1 cellular context compared by ENCODE assay signal in the genomic region with DNA sequence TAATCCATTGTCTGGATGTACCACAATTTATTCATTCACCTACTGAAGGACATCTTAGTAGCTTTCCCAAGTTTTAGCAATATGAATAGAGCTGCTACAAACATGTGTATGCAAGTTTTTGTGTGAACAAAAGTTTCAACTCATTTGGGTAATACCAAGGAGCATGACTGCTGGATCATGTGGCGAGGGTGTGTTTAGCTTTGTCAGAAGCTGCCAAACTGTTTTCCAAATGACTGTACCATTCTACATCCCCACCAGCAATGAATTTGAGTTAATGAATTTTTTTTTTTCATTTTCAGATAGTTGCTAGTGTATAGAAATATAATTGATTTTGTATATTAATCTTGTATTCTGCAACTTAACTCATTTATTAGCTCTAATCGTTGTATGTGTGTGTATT.
TF ChIP-seq lines count a peak whose summit lies in the region.

No MANE protein-coding gene starts in this region.

TF ChIP-seq in H1, 55 proteins besides CTCF, POLR2A, EP300 and RAD21:
- no peak for TF ChIP-seq TEAD4 (IDR thresholded peaks at IDR 0.05; ENCODE audit: low read depth, low read length)
- TF ChIP-seq RBBP5 (IDR thresholded peaks at IDR 0.05; ENCODE audit: borderline replicate concordance, low read depth, low read length), result no peak
- TF ChIP-seq, protein P1, sequence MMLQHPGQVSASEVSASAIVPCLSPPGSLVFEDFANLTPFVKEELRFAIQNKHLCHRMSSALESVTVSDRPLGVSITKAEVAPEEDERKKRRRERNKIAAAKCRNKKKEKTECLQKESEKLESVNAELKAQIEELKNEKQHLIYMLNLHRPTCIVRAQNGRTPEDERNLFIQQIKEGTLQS (IDR thresholded peaks at IDR 0.05; ENCODE audit: insufficient read depth, low read depth, low read length), result no peak
- TF ChIP-seq CHD2 (IDR thresholded peaks at IDR 0.05; ENCODE audit: low read length), result no peak
- TF ChIP-seq BRCA1 (IDR thresholded peaks at IDR 0.05; ENCODE audit: low read depth, low read length), result no peak
- TF ChIP-seq RXRA (IDR thresholded peaks at IDR 0.05; ENCODE audit: insufficient read depth, low read depth, low read length), result no peak
- TF ChIP-seq, protein P2, sequence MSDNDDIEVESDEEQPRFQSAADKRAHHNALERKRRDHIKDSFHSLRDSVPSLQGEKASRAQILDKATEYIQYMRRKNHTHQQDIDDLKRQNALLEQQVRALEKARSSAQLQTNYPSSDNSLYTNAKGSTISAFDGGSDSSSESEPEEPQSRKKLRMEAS (IDR thresholded peaks at IDR 0.05), result no peak
- TF ChIP-seq GABPA (IDR thresholded peaks at IDR 0.05; ENCODE audit: borderline replicate concordance, insufficient read depth, low read length), result no peak
- no peak for TF ChIP-seq KDM4A (IDR thresholded peaks at IDR 0.05; ENCODE audit: low read depth, low read length, severe bottlenecking)
- TF ChIP-seq, protein P3, sequence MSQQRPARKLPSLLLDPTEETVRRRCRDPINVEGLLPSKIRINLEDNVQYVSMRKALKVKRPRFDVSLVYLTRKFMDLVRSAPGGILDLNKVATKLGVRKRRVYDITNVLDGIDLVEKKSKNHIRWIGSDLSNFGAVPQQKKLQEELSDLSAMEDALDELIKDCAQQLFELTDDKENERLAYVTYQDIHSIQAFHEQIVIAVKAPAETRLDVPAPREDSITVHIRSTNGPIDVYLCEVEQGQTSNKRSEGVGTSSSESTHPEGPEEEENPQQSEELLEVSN (IDR thresholded peaks at IDR 0.05), result no peak
- TF ChIP-seq FOSL1 (IDR thresholded peaks at IDR 0.05; ENCODE audit: insufficient read depth, low read depth, low read length), result no peak
- TF ChIP-seq SP1 (IDR thresholded peaks at IDR 0.05; ENCODE audit: low read depth, low read length), result no peak
